Comparison of ENCODE assay signal across 24 cellular contexts in the genomic region with DNA sequence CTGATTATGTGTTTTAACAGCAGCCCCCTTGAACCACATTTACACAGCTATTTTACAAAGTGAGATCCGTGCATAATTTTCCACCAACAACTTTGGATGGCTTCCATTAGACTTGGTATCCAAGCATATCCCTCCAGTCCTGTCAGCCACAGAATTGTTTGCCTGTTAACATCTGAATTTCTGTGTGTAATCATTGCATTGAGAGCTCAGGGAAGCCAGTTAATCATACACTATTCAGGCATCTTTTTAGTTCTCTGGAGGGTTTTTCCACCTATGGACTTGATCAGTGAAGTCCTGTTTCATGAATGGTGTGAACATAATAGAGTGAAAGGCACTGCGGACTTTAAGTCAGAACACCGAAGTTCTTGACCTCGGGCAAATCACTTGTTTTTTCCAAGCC.
"Had no signal": no experiment of that assay in that cellular context is flagged by ENCODE, and none has a peak within 500 bp of the region (broad histone marks: within the 10 kb centered on the region; RNA-seq: fewer than 3 reads in every experiment).

No MANE protein-coding gene starts in this region.

- DNase-seq: dorsolateral prefrontal cortex; effector CD4-positive, alpha-beta T cell; gastrocnemius medialis; glutamatergic neuron; heart right ventricle; hippocampal formation; mesendoderm; midbrain; naive thymus-derived CD4-positive, alpha-beta T cell; nephron progenitor cell; nucleus accumbens; right cardiac atrium; stimulated activated CD4-positive, alpha-beta T cell treated with anti-CD3 and anti-CD28 coated beads, Interleukin-15, amount 100 ng/mL, for 24 hours; stimulated activated CD4-positive, alpha-beta T cell treated with anti-CD3 and anti-CD28 coated beads, Interleukin-2, amount 100 ng/mL, for 48 hours; stimulated activated naive B cell treated with anti-CD40 and anti-IgM and Interleukin-4, amounts not matched to agents 10 μg/mL and 1 μg/mL and 100 μg/mL, for 72 hours; upper lobe of left lung had no signal

- H3K27ac ChIP-seq: dorsolateral prefrontal cortex, heart right ventricle, prostate gland, skin epidermis, thoracic aorta, tibial nerve, upper lobe of left lung had no signal

- H3K4me1 ChIP-seq: prostate gland had no signal

- H3K9me3 ChIP-seq: gastrocnemius medialis, heart right ventricle, prostate gland, thoracic aorta, tibial nerve, upper lobe of left lung had no signal

- H3K27me3 ChIP-seq: dorsolateral prefrontal cortex, gastrocnemius medialis, heart right ventricle, tibial nerve, upper lobe of left lung had no signal

- H3K36me3 ChIP-seq: gastrocnemius medialis, heart right ventricle, prostate gland, thoracic aorta, tibial nerve, upper lobe of left lung had no signal

- FAIRE-seq: colon, islet of Langerhans, urothelium cell line had no signal

- H3K4me3 ChIP-seq: dorsolateral prefrontal cortex, gastrocnemius medialis, heart right ventricle, lung, prostate gland, skin epidermis, thoracic aorta, tibial nerve, upper lobe of left lung had no signal
